9 cellular contexts compared by ENCODE assay signal in genomic region chr13:114077938-114078335, GRCh38. TPM values are rescaled to one million over a fixed set of nuclear protein-coding genes. Genes with fewer than 3 reads are reported as not detected.
DNase-seq lines count a peak whose midpoint lies in the region; ATAC-seq and TF ChIP-seq lines count a peak whose summit lies in the region.
"Had no signal": no experiment of that assay in that cellular context is flagged by ENCODE, and none has a peak within 500 bp of the region (broad histone marks: within the 10 kb centered on the region; RNA-seq: fewer than 3 reads in every experiment).

No MANE protein-coding gene starts in this region.

- peak overlapping the region; percentile 41 for H3K27ac Mint-ChIP-seq in activated naive CD8-positive, alpha-beta T cell treated with anti-CD3 and anti-CD28 coated beads, Interleukin-2, amount 50 U/mL, for 24 hours
- H3K27ac Mint-ChIP-seq: activated T-helper 2 cell treated with anti-CD3 and anti-CD28 coated beads, Interferon-gamma antibody, Interleukin-2, Interleukin-4, amounts not matched to agents 10 μg/mL and 5 μg/mL and 100 μg/mL, durations not matched to agents 14 hours and 24 hours and 36 hours had no signal

- no peak for ATAC-seq in activated naive CD8-positive, alpha-beta T cell treated with anti-CD3 and anti-CD28 coated beads, Interleukin-2, amount 50 U/mL, for 24 hours
- peak; percentile 78 for ATAC-seq in sciatic nerve
- no peak for ATAC-seq in HG02642 (IDR thresholded peaks at IDR 0.05; ENCODE audit: poor library complexity, unreplicated experiment)

- TF ChIP-seq CTCF in HFF-Myc (IDR thresholded peaks at IDR 0.05; ENCODE audit: low read depth, low read length, missing control alignments) = no peak

- H3K4me3 Mint-ChIP-seq in activated naive CD8-positive, alpha-beta T cell treated with anti-CD3 and anti-CD28 coated beads, Interleukin-2, amount 50 U/mL, for 24 hours = no peak overlapping the region

- no peaks in the 10 kb centered on the region for H3K27me3 Mint-ChIP-seq in activated naive CD8-positive, alpha-beta T cell treated with anti-CD3 and anti-CD28 coated beads, Interleukin-2, amount 50 U/mL, for 24 hours

- H3K36me3 Mint-ChIP-seq in activated naive CD8-positive, alpha-beta T cell treated with anti-CD3 and anti-CD28 coated beads, Interleukin-2, amount 50 U/mL, for 24 hours (ENCODE audit: low read depth) = peaks cover 15% of the 10 kb centered on the region

- H3K4me3 ChIP-seq in HFF-Myc (replicated peaks; ENCODE audit: low read depth, low read length) = no peak overlapping the region

- intact Hi-C loops in sciatic nerve (cut with DNase I) = no loop called here

- peaks cover 36% of the 10 kb centered on the region for H3K4me1 Mint-ChIP-seq in activated naive CD8-positive, alpha-beta T cell treated with anti-CD3 and anti-CD28 coated beads, Interleukin-2, amount 50 U/mL, for 24 hours

- H3K9me3 Mint-ChIP-seq in activated naive CD8-positive, alpha-beta T cell treated with anti-CD3 and anti-CD28 coated beads, Interleukin-2, amount 50 U/mL, for 24 hours = no peaks in the 10 kb centered on the region
- H3K9me3 Mint-ChIP-seq: activated T-helper 2 cell treated with anti-CD3 and anti-CD28 coated beads, Interferon-gamma antibody, Interleukin-2, Interleukin-4, amounts not matched to agents 10 μg/mL and 5 μg/mL and 100 μg/mL, durations not matched to agents 14 hours and 24 hours and 36 hours had no signal

- DNase-seq in HFF-Myc (ENCODE audit: extremely low read depth, low read depth) (peak; percentile 39), hepatic stellate cell (ENCODE audit: low spot score) (peak; percentile 45), sciatic nerve (ENCODE audit: low spot score) (no peak), HCEC 1CT (no peak)
- DNase-seq in activated naive CD8-positive, alpha-beta T cell treated with anti-CD3 and anti-CD28 coated beads, Interleukin-2, amount 50 U/mL, for 24 hours = no peak
- no peak for DNase-seq in stimulated activated CD4-positive, alpha-beta T cell treated with anti-CD3 and anti-CD28 coated beads, Interleukin-2, amount 100 ng/mL, for 24 hours
- no peak for DNase-seq in activated CD8-positive, alpha-beta memory T cell treated with anti-CD3 and anti-CD28 coated beads, Interleukin-2, amount 50 U/mL, for 4 hours

RNA-seq across cellular contexts. Expression of gene RASA3, which starts 54.5 kb away (rescaled TPM):
- 47.6 TPM for total RNA-seq in sciatic nerve

Comparison
In these comparisons a context has a peak if more than half of its experiments do, and no peak if none do; other contexts are left out.
1. DNase-seq: peak in HFF-Myc (single experiment) and hepatic stellate cell (single experiment); none in activated naive CD8-positive, alpha-beta T cell treated with anti-CD3 and anti-CD28 coated beads, Interleukin-2, amount 50 U/mL, for 24 hours (single experiment), sciatic nerve (single experiment), HCEC 1CT (single experiment), stimulated activated CD4-positive, alpha-beta T cell treated with anti-CD3 and anti-CD28 coated beads, Interleukin-2, amount 100 ng/mL, for 24 hours (0 of 2) and activated CD8-positive, alpha-beta memory T cell treated with anti-CD3 and anti-CD28 coated beads, Interleukin-2, amount 50 U/mL, for 4 hours (single experiment).